Comparison of ENCODE assay signal across 22 cellular contexts in genomic region chr2:74725287-74725686, GRCh38.
DNase-seq lines count a peak whose midpoint lies in the region; ATAC-seq, FAIRE-seq and TF ChIP-seq lines count a peak whose summit lies in the region.
"Had no signal": no experiment of that assay in that cellular context is flagged by ENCODE, and none has a peak within 500 bp of the region (broad histone marks: within the 10 kb centered on the region; RNA-seq: fewer than 3 reads in every experiment).

No MANE protein-coding gene starts in this region.

- TF ChIP-seq CTCF in HepG2 (CRISPR knock-in tag; IDR thresholded peaks at IDR 0.05) (no peak), right lobe of liver (IDR thresholded peaks at IDR 0.05) (no peak), astrocyte (IDR thresholded peaks at IDR 0.05; ENCODE audit: insufficient read depth, low read depth, low read length) (no peak)

- H3K27me3 Mint-ChIP-seq in astrocyte (ENCODE audit: low read depth, unreplicated experiment): peaks cover 4% of the 10 kb centered on the region

- H3K4me3 ChIP-seq in HepG2 (replicated peaks in 1 of 3; ENCODE audit: insufficient read depth in 1 of 3, low read depth in 2 of 3, low read length in 3 of 3): no peak overlapping the region
- H3K4me3 ChIP-seq in right lobe of liver: no peak overlapping the region
- no peak overlapping the region for H3K4me3 ChIP-seq in astrocyte (ENCODE audit: insufficient read depth, low read depth, low read length)
- H3K4me3 ChIP-seq: BLaER1 treated with 17β-estradiol and CSF1 and Interleukin-3, amounts not matched to agents 10 nM and 100 nM; GM23338 had no signal

- peaks cover 2% of the 10 kb centered on the region for H3K36me3 Mint-ChIP-seq in astrocyte (ENCODE audit: low read depth, unreplicated experiment)
- H3K36me3 Mint-ChIP-seq: CD8-positive, alpha-beta memory T cell had no signal

- H3K9me3 ChIP-seq in HepG2 (ENCODE audit: low read length): no peaks in the 10 kb centered on the region
- no peaks in the 10 kb centered on the region for H3K9me3 ChIP-seq in right lobe of liver
- no peaks in the 10 kb centered on the region for H3K9me3 ChIP-seq in astrocyte (ENCODE audit: insufficient read depth, low read depth, low read length)

- no TSS peak for BruUV-seq in HepG2 (replicated peaks; lab: Mats Ljungman, UMichigan)

- POLR2A ChIA-PET in HepG2 (lab: Yijun Ruan, JAX): no interaction called here

- no peak overlapping the region for H3K27ac ChIP-seq in HepG2 (ENCODE audit: extremely low read length, insufficient read depth, low read length)
- no peak overlapping the region for H3K27ac ChIP-seq in right lobe of liver
- no peak overlapping the region for H3K27ac ChIP-seq in astrocyte (ENCODE audit: low read depth, low read length)
- H3K27ac ChIP-seq: BLaER1 treated with 17β-estradiol and CSF1 and Interleukin-3, amounts not matched to agents 10 nM and 100 nM had no signal

- H3K4me2 ChIP-seq in HepG2 (ENCODE audit: low read depth, low read length): no peak overlapping the region
- no peak overlapping the region for H3K4me2 ChIP-seq in astrocyte (ENCODE audit: low read length)
- H3K4me2 ChIP-seq: GM23338 had no signal

- intact Hi-C loops in HepG2 (cut with micrococcal nuclease; ENCODE audit: unreplicated experiment) (no loop called here), right lobe of liver (cut with DNase I) (no loop called here)

- in situ Hi-C loops in HepG2 (cut with HindIII; ENCODE audit: extremely low pct_ligation_motif_present, low pct_unique_long_range_greater_than_20kb): no loop called here

- ATAC-seq in HepG2 (no peak), right lobe of liver (no peak), HG03159 (IDR thresholded peaks at IDR 0.05; ENCODE audit: unreplicated experiment) (no peak)
- ATAC-seq: GM23338, HCT116 had no signal

- H3K9ac ChIP-seq in HepG2 (ENCODE audit: insufficient read depth, low read depth, low read length): no peak overlapping the region
- no peak overlapping the region for H3K9ac ChIP-seq in astrocyte (ENCODE audit: low read length)
- H3K9ac ChIP-seq: BLaER1 treated with 17β-estradiol and CSF1 and Interleukin-3, amounts not matched to agents 10 nM and 100 nM had no signal

- H3K4me1 ChIP-seq in HepG2 (ENCODE audit: insufficient read depth, low read length) (peaks cover 11% of the 10 kb centered on the region), right lobe of liver (no peaks in the 10 kb centered on the region), astrocyte (ENCODE audit: insufficient read depth, low read length) (no peaks in the 10 kb centered on the region)

- TF ChIP-seq EP300 in HepG2 (IDR thresholded peaks at IDR 0.05; ENCODE audit: low read depth in 2 of 2, low read length in 2 of 2) (no peak), HepG2 (CRISPR knock-in tag; IDR thresholded peaks at IDR 0.05; ENCODE audit: borderline replicate concordance) (no peak)

- TF ChIP-seq POLR2A in HepG2 (IDR thresholded peaks at IDR 0.05; ENCODE audit: insufficient read depth in 1 of 2, low read depth in 2 of 2, low read length in 2 of 2): no peak
- no peak for TF ChIP-seq POLR2A in right lobe of liver (IDR thresholded peaks at IDR 0.05)

- 51% methylated on average over 1 of the region's 1 CpG for WGBS in HepG2 (ENCODE audit: low lambda C conversion rate)
- 89% methylated on average over 1 of the region's 1 CpG for WGBS in right lobe of liver (ENCODE audit: insufficient coverage, low coverage, low lambda C conversion rate, missing lambda C conversion rate)

- H2AFZ ChIP-seq in HepG2 (ENCODE audit: low read length) (no peak overlapping the region), astrocyte (ENCODE audit: low read depth, low read length) (no peak overlapping the region)
- H2AFZ ChIP-seq: GM23338 had no signal

- no peak overlapping the region for H3K4me3 Mint-ChIP-seq in astrocyte (ENCODE audit: unreplicated experiment)
- H3K4me3 Mint-ChIP-seq: B cell; CD8-positive, alpha-beta memory T cell; GM23338; HFFc6 had no signal

- FAIRE-seq in HepG2 (lab: Jason Lieb, UNC) (no peak), astrocyte (lab: Jason Lieb, UNC) (peak; percentile 5)
- FAIRE-seq: G401.6, GM12892, GM18507 had no signal

- H3K79me2 ChIP-seq in HepG2 (ENCODE audit: insufficient read depth, low read length): no peaks in the 10 kb centered on the region
- H3K79me2 ChIP-seq in astrocyte (ENCODE audit: insufficient read depth, low read length): no peaks in the 10 kb centered on the region

- CTCF ChIA-PET in HepG2 (lab: Yijun Ruan, JAX; ENCODE audit: low intra/inter-chr PET ratio, low total read pairs): no interaction called here

- H3K27me3 ChIP-seq in HepG2 (ENCODE audit: control insufficient read depth in 1 of 2, insufficient read depth in 2 of 2, low read length in 2 of 2) (peaks cover 0 to 27% of the 10 kb centered on the region in 2 experiments; a peak in 4 of 5 replicates), right lobe of liver (no peaks in the 10 kb centered on the region), astrocyte (ENCODE audit: insufficient read depth, low read length) (no peaks in the 10 kb centered on the region)
- H3K27me3 ChIP-seq: BLaER1 treated with 17β-estradiol and CSF1 and Interleukin-3, amounts not matched to agents 10 nM and 100 nM had no signal

- DNase-seq in HepG2 (ENCODE audit: low spot score) (no peak), right lobe of liver (no peak), astrocyte (ENCODE audit: low read depth) (no peak), iris pigment epithelial cell (ENCODE audit: low read depth) (peak; percentile 39), NK-92 (lab: John Stamatoyannopoulos, UW; ENCODE audit: unreplicated experiment) (no peak)
- no peak for DNase-seq in stimulated activated naive CD4-positive, alpha-beta T cell treated with Interleukin-2 at 50 U/mL for 16 hours (lab: John Stamatoyannopoulos, UW)
- DNase-seq: 8988T; CD8-positive, alpha-beta memory T cell; COR-L47; DMS 273 treated with DMSO at 0.1 percent for 48 hours; DMS53; DND-41; H7; HFFc6 had no signal

- H3K27ac Mint-ChIP-seq in astrocyte (ENCODE audit: unreplicated experiment): no peak overlapping the region
- H3K27ac Mint-ChIP-seq: B cell; CD8-positive, alpha-beta memory T cell; GM23338; HFFc6 had no signal

- peaks cover 4% of the 10 kb centered on the region for H3K9me3 Mint-ChIP-seq in astrocyte (ENCODE audit: unreplicated experiment)
- H3K9me3 Mint-ChIP-seq: GM23338, HFFc6 had no signal

- no peak for TF ChIP-seq RAD21 in HepG2 (CRISPR knock-in tag; IDR thresholded peaks at IDR 0.05)

- H3K36me3 ChIP-seq in HepG2 (replicated peaks in 1 of 2; ENCODE audit: control insufficient read depth in 1 of 2, insufficient read depth in 2 of 2, low read length in 2 of 2): no peaks in the 10 kb centered on the region
- no peaks in the 10 kb centered on the region for H3K36me3 ChIP-seq in right lobe of liver
- no peaks in the 10 kb centered on the region for H3K36me3 ChIP-seq in astrocyte (ENCODE audit: insufficient read depth, low read length)
- H3K36me3 ChIP-seq: BLaER1 treated with 17β-estradiol and CSF1 and Interleukin-3, amounts not matched to agents 10 nM and 100 nM had no signal

- no peaks in the 10 kb centered on the region for H4K20me1 ChIP-seq in HepG2 (ENCODE audit: insufficient read depth, low read length)
- no peaks in the 10 kb centered on the region for H4K20me1 ChIP-seq in astrocyte (ENCODE audit: insufficient read depth, low read length)
- H4K20me1 ChIP-seq: BLaER1 treated with 17β-estradiol and CSF1 and Interleukin-3, amounts not matched to agents 10 nM and 100 nM had no signal

- no peaks in the 10 kb centered on the region for H3K4me1 Mint-ChIP-seq in astrocyte (ENCODE audit: low read depth, unreplicated experiment)
- H3K4me1 Mint-ChIP-seq: B cell; CD8-positive, alpha-beta memory T cell; GM23338 had no signal

TF ChIP-seq in HepG2, 621 proteins besides CTCF, POLR2A, EP300 and RAD21:
- TF ChIP-seq RORA (CRISPR knock-in tag; IDR thresholded peaks at IDR 0.05): 0 out of 2 replicates have a peak, but pooled peaks have one; percentile 21
- no peak for TF ChIP-seq ELK4 (CRISPR knock-in tag; IDR thresholded peaks at IDR 0.05; ENCODE audit: borderline replicate concordance)
- no peak for TF ChIP-seq FLYWCH1 (CRISPR knock-in tag; IDR thresholded peaks at IDR 0.05)
TF ChIP-seq in HepG2: peak in this region for 1.
